Comparison of ENCODE assay signal across 8 cellular contexts in genomic region chr6:42315991-42316378, GRCh38.
A peak's percentile ranks its signal among the peaks of the same experiment; 100 is the strongest.
DNase-seq lines count a peak whose midpoint lies in the region; ATAC-seq and TF ChIP-seq lines count a peak whose summit lies in the region.

No MANE protein-coding gene starts in this region.

- H3K4me3 ChIP-seq in left lung (no peak overlapping the region), A673 (ENCODE audit: low read depth, low read length, poor library complexity, severe bottlenecking) (no peak overlapping the region)
- no peak overlapping the region for H3K4me3 ChIP-seq in effector memory CD4-positive, alpha-beta T cell (ENCODE audit: insufficient read depth, low read depth, low read length, poor library complexity, severe bottlenecking)

- peaks cover 7 to 48% of the 10 kb centered on the region in 2 donors for H3K4me1 ChIP-seq in left lung
- no peaks in the 10 kb centered on the region for H3K4me1 ChIP-seq in effector memory CD4-positive, alpha-beta T cell (ENCODE audit: control insufficient read depth, insufficient read depth, low read length, poor library complexity, severe bottlenecking)
- no peaks in the 10 kb centered on the region for H3K4me1 ChIP-seq in A673 (ENCODE audit: insufficient read depth, low read length, poor library complexity, severe bottlenecking)

- H3K4me3 Mint-ChIP-seq in activated T-helper 2 cell treated with anti-CD3 and anti-CD28 coated beads, Interferon-gamma antibody, Interleukin-2, Interleukin-4, amounts not matched to agents 10 μg/mL and 5 μg/mL and 100 μg/mL, durations not matched to agents 14 hours and 24 hours and 36 hours (ENCODE audit: low read depth): no peak overlapping the region

- peak overlapping the region; percentile 90 for H3K27ac Mint-ChIP-seq in activated T-helper 2 cell treated with anti-CD3 and anti-CD28 coated beads, Interferon-gamma antibody, Interleukin-2, Interleukin-4, amounts not matched to agents 10 μg/mL and 5 μg/mL and 100 μg/mL, durations not matched to agents 14 hours and 24 hours and 36 hours

- no peaks in the 10 kb centered on the region for H3K27me3 Mint-ChIP-seq in activated T-helper 2 cell treated with anti-CD3 and anti-CD28 coated beads, Interferon-gamma antibody, Interleukin-2, Interleukin-4, amounts not matched to agents 10 μg/mL and 5 μg/mL and 100 μg/mL, durations not matched to agents 14 hours and 24 hours and 36 hours (ENCODE audit: low read depth)

- H3K36me3 ChIP-seq in left lung: no peaks in the 10 kb centered on the region
- no peaks in the 10 kb centered on the region for H3K36me3 ChIP-seq in effector memory CD4-positive, alpha-beta T cell (ENCODE audit: control insufficient read depth, insufficient read depth, low read length)
- no peaks in the 10 kb centered on the region for H3K36me3 ChIP-seq in A673 (ENCODE audit: insufficient read depth, low read length, poor library complexity, severe bottlenecking)

- no peaks in the 10 kb centered on the region for H3K9me3 Mint-ChIP-seq in activated T-helper 2 cell treated with anti-CD3 and anti-CD28 coated beads, Interferon-gamma antibody, Interleukin-2, Interleukin-4, amounts not matched to agents 10 μg/mL and 5 μg/mL and 100 μg/mL, durations not matched to agents 14 hours and 24 hours and 36 hours

- TF ChIP-seq CTCF in left lung (IDR thresholded peaks at IDR 0.05): no peak
- TF ChIP-seq CTCF in A673 (conservative IDR thresholded peaks at IDR 0.05; ENCODE audit: low read depth, low read length): no peak

- H3K9me3 ChIP-seq in left lung (no peaks in the 10 kb centered on the region), A673 (ENCODE audit: low read depth, low read length, poor library complexity, severe bottlenecking) (no peaks in the 10 kb centered on the region)
- H3K9me3 ChIP-seq in effector memory CD4-positive, alpha-beta T cell (ENCODE audit: control insufficient read depth, low read length): no peaks in the 10 kb centered on the region

- CTCF ChIA-PET in A673 (lab: Charles Lee): no interaction called here

- H3K27ac ChIP-seq in left lung (peak overlapping the region; percentile 72 to 96), A673 (ENCODE audit: low read depth, low read length, poor library complexity, severe bottlenecking) (no peak overlapping the region)
- no peak overlapping the region for H3K27ac ChIP-seq in effector memory CD4-positive, alpha-beta T cell (ENCODE audit: insufficient read depth, low read length, poor library complexity, severe bottlenecking)

- intact Hi-C loops in activated T-helper 2 cell treated with anti-CD3 and anti-CD28 coated beads, Interferon-gamma antibody, Interleukin-2, Interleukin-4, amounts not matched to agents 10 μg/mL and 5 μg/mL and 100 μg/mL, durations not matched to agents 14 hours and 24 hours and 36 hours (cut with micrococcal nuclease): loop anchor here (1.0 to 10.0 kb wide), 6 partner anchors 23 to 231 kb away; no protein-coding TSS in a partner anchor
- intact Hi-C loops in left lung (cut with DNase I): no loop called here
- intact Hi-C loops in A673 (cut with micrococcal nuclease; ENCODE audit: unreplicated experiment): no loop called here

- POLR2A ChIA-PET in A673 (lab: Charles Lee; ENCODE audit: low non-redundant PET): no interaction called here

- H3K36me3 Mint-ChIP-seq in activated T-helper 2 cell treated with anti-CD3 and anti-CD28 coated beads, Interferon-gamma antibody, Interleukin-2, Interleukin-4, amounts not matched to agents 10 μg/mL and 5 μg/mL and 100 μg/mL, durations not matched to agents 14 hours and 24 hours and 36 hours (ENCODE audit: low read depth): peaks cover 10% of the 10 kb centered on the region

- DNase-seq in AG08396 (ENCODE audit: low spot score) (peak; percentile 85), HK-2 (ENCODE audit: unreplicated experiment) (peak; percentile 79), left lung (peak in 1 of 2 donors; percentile 60), A673 (ENCODE audit: low spot score) (no peak), DMS 273 (lab: John Stamatoyannopoulos, UW; ENCODE audit: unreplicated experiment) (no peak)
- DNase-seq in activated T-helper 2 cell treated with anti-CD3 and anti-CD28 coated beads, Interferon-gamma antibody, Interleukin-2, Interleukin-4, amounts not matched to agents 10 μg/mL and 5 μg/mL and 100 μg/mL, durations not matched to agents 14 hours and 24 hours and 36 hours (ENCODE audit: low spot score): no peak
- no peak for DNase-seq in effector memory CD4-positive, alpha-beta T cell
- no peak for DNase-seq in activated effector memory CD4-positive, alpha-beta T cell treated with Interleukin-2 at 50 U/mL for 16 hours

- no peaks in the 10 kb centered on the region for H3K27me3 ChIP-seq in left lung
- H3K27me3 ChIP-seq in effector memory CD4-positive, alpha-beta T cell (replicated peaks; ENCODE audit: control insufficient read depth, insufficient read depth, low read length, poor library complexity, severe bottlenecking): no peaks in the 10 kb centered on the region
- no peaks in the 10 kb centered on the region for H3K27me3 ChIP-seq in A673 (replicated peaks; ENCODE audit: insufficient read depth, low read depth, low read length, poor library complexity)

- BruUV-seq in A673 (replicated peaks; lab: Mats Ljungman, UMichigan): no TSS peak

- peak; percentile 69 for ATAC-seq in left lung

- H3K4me1 Mint-ChIP-seq in activated T-helper 2 cell treated with anti-CD3 and anti-CD28 coated beads, Interferon-gamma antibody, Interleukin-2, Interleukin-4, amounts not matched to agents 10 μg/mL and 5 μg/mL and 100 μg/mL, durations not matched to agents 14 hours and 24 hours and 36 hours (ENCODE audit: low read depth): peaks cover 43% of the 10 kb centered on the region

Comparison
In these comparisons a context has a peak if more than half of its experiments do, and no peak if none do; other contexts are left out.
1. DNase-seq: peak in AG08396 (single experiment) and HK-2 (single experiment); none in activated T-helper 2 cell treated with anti-CD3 and anti-CD28 coated beads, Interferon-gamma antibody, Interleukin-2, Interleukin-4, amounts not matched to agents 10 μg/mL and 5 μg/mL and 100 μg/mL, durations not matched to agents 14 hours and 24 hours and 36 hours (single experiment), effector memory CD4-positive, alpha-beta T cell (0 of 3), activated effector memory CD4-positive, alpha-beta T cell treated with Interleukin-2 at 50 U/mL for 16 hours (single experiment), A673 (single experiment) and DMS 273 (single experiment).
2. H3K27ac ChIP-seq: peak in left lung (2 of 2); none in effector memory CD4-positive, alpha-beta T cell (single experiment) and A673 (single experiment).